17 cellular contexts compared by ENCODE assay signal in genomic region chr7:148481147-148481526, GRCh38.
"Had no signal": no experiment of that assay in that cellular context is flagged by ENCODE, and none has a peak within 500 bp of the region (broad histone marks: within the 10 kb centered on the region; RNA-seq: fewer than 3 reads in every experiment).

No MANE protein-coding gene starts in this region.

- DNase-seq: activated CD4-positive, alpha-beta T cell treated with anti-CD3 and anti-CD28 coated beads, Interleukin-2, amount 10 ng/mL, durations not matched to agents 24 days and 14 days; activated CD4-positive, CD25-positive, alpha-beta regulatory T cell; activated CD8-positive, alpha-beta memory T cell treated with anti-CD3 and anti-CD28 coated beads, Interleukin-2, amount 50 U/mL, for 48 hours; activated CD8-positive, alpha-beta T cell treated with anti-CD3 and anti-CD28 coated beads, Interleukin-2, amount 10 ng/mL, durations not matched to agents 7 days and 5 days; activated naive CD4-positive, alpha-beta T cell; activated naive CD8-positive, alpha-beta T cell treated with anti-CD3 and anti-CD28 coated beads, Interleukin-2, amount 10 ng/mL, durations not matched to agents 7 days and 5 days; anterior cingulate cortex; dermis blood vessel endothelial cell; heart right ventricle; left colon; mucosa of descending colon; naive thymus-derived CD8-positive, alpha-beta T cell; occipital lobe; upper lobe of left lung had no signal

- H3K4me1 ChIP-seq: prostate gland, upper lobe of left lung had no signal

- ATAC-seq: activated CD8-positive, alpha-beta T cell treated with anti-CD3 and anti-CD28 coated beads, Interleukin-2, amount 10 ng/mL, durations not matched to agents 7 days and 5 days; left colon; mucosa of descending colon; naive thymus-derived CD8-positive, alpha-beta T cell had no signal

- H3K27ac ChIP-seq: epithelial cell of prostate, heart right ventricle, prostate gland, upper lobe of left lung had no signal

- H3K4me3 ChIP-seq: mucosa of descending colon, prostate gland, upper lobe of left lung had no signal

- H3K27me3 ChIP-seq: upper lobe of left lung had no signal

- H3K9me3 ChIP-seq: heart right ventricle, mucosa of descending colon, prostate gland, upper lobe of left lung had no signal

- FAIRE-seq: frontal cortex had no signal

- H3K36me3 ChIP-seq: heart right ventricle, prostate gland, upper lobe of left lung had no signal
